In the genomic region with DNA sequence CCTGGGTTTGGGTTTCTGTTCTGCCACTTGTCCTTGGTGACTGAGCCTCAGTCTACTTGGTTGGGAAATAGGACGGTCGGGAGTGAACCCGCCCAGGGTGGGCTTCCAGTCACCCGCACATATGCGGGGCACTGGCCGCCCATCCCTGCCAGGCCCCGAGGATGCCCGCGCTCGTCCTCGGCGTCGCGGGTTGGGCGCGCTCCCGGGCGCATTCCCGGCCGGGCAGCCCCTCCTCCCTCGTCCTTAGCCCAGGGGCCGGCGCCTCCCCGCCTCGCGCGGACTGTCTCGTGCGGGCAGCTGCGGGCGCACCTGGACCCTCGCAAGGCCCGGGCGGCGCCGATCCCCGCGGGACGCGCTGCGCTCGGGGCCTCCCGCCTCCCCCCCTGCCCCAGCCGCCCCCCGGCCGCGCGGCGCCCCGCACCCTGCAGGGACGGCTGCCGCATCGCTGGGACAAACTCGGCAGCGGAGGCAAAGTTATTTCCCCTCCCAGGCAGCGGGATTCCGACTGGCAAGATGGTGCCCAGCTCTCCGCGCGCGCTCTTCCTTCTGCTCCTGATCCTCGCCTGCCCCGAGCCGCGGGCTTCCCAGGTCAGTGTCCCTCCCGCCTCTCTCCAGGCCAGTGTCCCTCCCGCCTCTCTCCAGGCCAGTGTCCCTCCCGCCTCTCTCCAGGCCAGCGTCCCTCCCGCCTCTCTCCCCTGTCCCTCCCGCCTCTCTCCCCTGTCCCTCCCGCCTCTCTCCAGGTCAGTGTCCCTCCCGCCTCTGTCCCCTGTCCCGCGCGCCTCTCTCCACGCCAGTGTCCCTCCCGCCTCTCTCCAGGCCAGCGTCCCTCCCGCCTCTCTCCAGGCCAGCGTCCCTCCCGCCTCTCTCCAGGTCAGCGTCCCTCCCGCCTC, we compare ENCODE assay signal across 8 cellular contexts. TPM values are rescaled to one million over a fixed set of nuclear protein-coding genes. Genes with fewer than 3 reads are reported as not detected.
A peak's percentile ranks its signal among the peaks of the same experiment; 100 is the strongest.
DNase-seq lines count a peak whose midpoint lies in the region; ATAC-seq and TF ChIP-seq lines count a peak whose summit lies in the region.

A gene with protein sequence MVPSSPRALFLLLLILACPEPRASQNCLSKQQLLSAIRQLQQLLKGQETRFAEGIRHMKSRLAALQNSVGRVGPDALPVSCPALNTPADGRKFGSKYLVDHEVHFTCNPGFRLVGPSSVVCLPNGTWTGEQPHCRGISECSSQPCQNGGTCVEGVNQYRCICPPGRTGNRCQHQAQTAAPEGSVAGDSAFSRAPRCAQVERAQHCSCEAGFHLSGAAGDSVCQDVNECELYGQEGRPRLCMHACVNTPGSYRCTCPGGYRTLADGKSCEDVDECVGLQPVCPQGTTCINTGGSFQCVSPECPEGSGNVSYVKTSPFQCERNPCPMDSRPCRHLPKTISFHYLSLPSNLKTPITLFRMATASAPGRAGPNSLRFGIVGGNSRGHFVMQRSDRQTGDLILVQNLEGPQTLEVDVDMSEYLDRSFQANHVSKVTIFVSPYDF (plus strand): TSS at position 243 of the 890 bp plus-strand sequence. CDS start 271 bp downstream, at position 514.

- peak within 1 kb of the TSS; percentile 51 to 65 (median 58) for H3K4me3 ChIP-seq in fibroblast of lung (replicated peaks in 1 of 4; ENCODE audit: control extremely low read depth in 1 of 4, insufficient read depth in 1 of 4, low read depth in 3 of 4, low read length in 4 of 4)
- peak within 1 kb of the TSS; percentile 41 for H3K4me3 ChIP-seq in ovary
- H3K4me3 ChIP-seq in OCI-LY7 (ENCODE audit: low read depth, low read length, poor library complexity, severe bottlenecking): no peak within 1 kb of the TSS

- TF ChIP-seq CTCF in fibroblast of lung (conservative IDR thresholded peaks at IDR 0.05 in 1 of 2, IDR thresholded peaks at IDR 0.05 in 1 of 2; ENCODE audit: low read depth in 1 of 2, low read length in 2 of 2) (no peak), ovary (IDR thresholded peaks at IDR 0.05) (no peak), OCI-LY7 (conservative IDR thresholded peaks at IDR 0.05; ENCODE audit: low read length) (no peak)

- no peaks in the 10 kb centered on the region for H3K9me2 ChIP-seq in OCI-LY7 (ENCODE audit: insufficient read depth, low read length)

- BruUV-seq in OCI-LY7 (replicated peaks; lab: Mats Ljungman, UMichigan): no TSS peak

- DNase-seq in activated T-cell treated with anti-CD3 and anti-CD28 coated beads, Interleukin-2, amount 50 U/mL, for 24 hours: no peak
- DNase-seq in activated T-cell treated with anti-CD3 and anti-CD28 coated beads, Interleukin-2, amount 50 U/mL, for 48 hours: no peak
- peak in 2 of 34 experiments; percentile 8 to 16 for DNase-seq in T-cell
- peak in 1 of 2 donors; percentile 11 for DNase-seq in fibroblast of lung (ENCODE audit: low read depth in 2 of 2)
- DNase-seq in ovary: no peak
- DNase-seq in midbrain (lab: John Stamatoyannopoulos, UW): no peak
- no peak for DNase-seq in OCI-LY7 (ENCODE audit: low spot score)
- DNase-seq in KG1 (lab: John Stamatoyannopoulos, UW): no peak

- H3K9ac ChIP-seq in fibroblast of lung (ENCODE audit: insufficient read depth, low read length): peak within 1 kb of the TSS; percentile 52

- H3K9me3 ChIP-seq in fibroblast of lung (ENCODE audit: control insufficient read depth, insufficient read depth, low read depth, low read length): no peaks in the 10 kb centered on the region
- peaks cover 0 to 8% of the 10 kb centered on the region in 2 donors for H3K9me3 ChIP-seq in ovary
- H3K9me3 ChIP-seq in OCI-LY7 (ENCODE audit: low read length): no peaks in the 10 kb centered on the region

- peak within 1 kb of the TSS; percentile 96 for H3K4me2 ChIP-seq in fibroblast of lung (ENCODE audit: extremely low read depth, insufficient read depth, low read length)
- H3K4me2 ChIP-seq in OCI-LY7 (ENCODE audit: low read length): no peak within 1 kb of the TSS

- no peaks in the 10 kb centered on the region for H3K36me3 Mint-ChIP-seq in activated T-cell treated with anti-CD3 and anti-CD28 coated beads, Interleukin-2, amount 50 U/mL, for 24 hours (ENCODE audit: low read depth)
- H3K36me3 Mint-ChIP-seq in T-cell: peaks cover 17% of the 10 kb centered on the region

- POLR2A ChIA-PET in T-cell (lab: Charles Lee): no interaction called here
- POLR2A ChIA-PET in OCI-LY7 (lab: Charles Lee): interaction anchor here (0.9 kb wide), 1 partner anchor 12 kb away, joined by 4 read pairs; no protein-coding TSS in a partner anchor

- no peak for TF ChIP-seq EP300 in ovary (IDR thresholded peaks at IDR 0.05)

- H3K9me3 Mint-ChIP-seq in activated T-cell treated with anti-CD3 and anti-CD28 coated beads, Interleukin-2, amount 50 U/mL, for 24 hours: peaks cover 2% of the 10 kb centered on the region
- peaks cover 0 to 6% (median 5%) of the 10 kb centered on the region in 3 donors for H3K9me3 Mint-ChIP-seq in T-cell

- H3K27ac ChIP-seq in fibroblast of lung (ENCODE audit: insufficient read depth, low read length): no peak within 1 kb of the TSS
- H3K27ac ChIP-seq in ovary: no peak within 1 kb of the TSS
- no peak within 1 kb of the TSS for H3K27ac ChIP-seq in OCI-LY7 (ENCODE audit: low read depth, low read length, poor library complexity, severe bottlenecking)

- H3K27me3 ChIP-seq in fibroblast of lung (ENCODE audit: control insufficient read depth, insufficient read depth, low read length) (no peaks in the 10 kb centered on the region), ovary (no peaks in the 10 kb centered on the region)

- H3K4me1 ChIP-seq in fibroblast of lung (ENCODE audit: control insufficient read depth, extremely low read depth, insufficient read depth, low read length) (no peaks in the 10 kb centered on the region), ovary (ENCODE audit: insufficient read depth) (no peaks in the 10 kb centered on the region), OCI-LY7 (ENCODE audit: insufficient read depth, low read length, poor library complexity, severe bottlenecking) (no peaks in the 10 kb centered on the region)

- intact Hi-C loops in ovary (cut with DNase I): no loop called here
- intact Hi-C loops in OCI-LY7 (cut with micrococcal nuclease; ENCODE audit: unreplicated experiment): no loop called here

- peak within 1 kb of the TSS; percentile 58 for H3K4me3 Mint-ChIP-seq in activated T-cell treated with anti-CD3 and anti-CD28 coated beads, Interleukin-2, amount 50 U/mL, for 24 hours
- peak within 1 kb of the TSS; percentile 62 to 76 (median 70) for H3K4me3 Mint-ChIP-seq in T-cell

- H3K36me3 ChIP-seq in fibroblast of lung (ENCODE audit: control insufficient read depth, insufficient read depth, low read length) (no peaks in the 10 kb centered on the region), ovary (no peaks in the 10 kb centered on the region), OCI-LY7 (ENCODE audit: insufficient read depth, low read length) (no peaks in the 10 kb centered on the region)

- peak in 3 of 4 experiments; percentile 39 to 58 (median 53) for ATAC-seq in T-cell (replicated peaks in 1 of 4)

- WGBS in ovary, 3 donors: 1% methylated on average over 48 to 84 of the region's 84 CpGs

- CTCF ChIA-PET in T-cell (lab: Charles Lee) (interaction anchor here (0.6 kb wide), 2 partner anchors 90 to 143 kb away, joined by 3 to 4 read pairs; no protein-coding TSS in a partner anchor), OCI-LY7 (lab: Charles Lee; ENCODE audit: unreplicated experiment) (no interaction called here)

- H3K79me2 ChIP-seq in fibroblast of lung (ENCODE audit: control insufficient read depth, insufficient read depth, low read length): no peaks in the 10 kb centered on the region
- H3K79me2 ChIP-seq in OCI-LY7 (ENCODE audit: insufficient read depth, low read depth, low read length): no peaks in the 10 kb centered on the region

- H2AFZ ChIP-seq in fibroblast of lung (ENCODE audit: low read length): peak within 1 kb of the TSS; percentile 78
- H2AFZ ChIP-seq in OCI-LY7 (ENCODE audit: low read length): no peak within 1 kb of the TSS

- H4K20me1 ChIP-seq in fibroblast of lung (ENCODE audit: control insufficient read depth, extremely low read depth, insufficient read depth, low read length): no peaks in the 10 kb centered on the region
- H4K20me1 ChIP-seq in OCI-LY7 (ENCODE audit: insufficient read depth, low read length): no peaks in the 10 kb centered on the region

- peak within 1 kb of the TSS; percentile 37 for H3K27ac Mint-ChIP-seq in activated T-cell treated with anti-CD3 and anti-CD28 coated beads, Interleukin-2, amount 50 U/mL, for 24 hours
- peak within 1 kb of the TSS; percentile 49 to 61 for H3K27ac Mint-ChIP-seq in T-cell

- H3K27me3 Mint-ChIP-seq in activated T-cell treated with anti-CD3 and anti-CD28 coated beads, Interleukin-2, amount 50 U/mL, for 24 hours: peaks cover 38% of the 10 kb centered on the region
- peaks cover 6 to 36% of the 10 kb centered on the region in 2 donors for H3K27me3 Mint-ChIP-seq in T-cell

- TF ChIP-seq POLR2A in ovary (IDR thresholded peaks at IDR 0.05): no peak

- peaks cover 10% of the 10 kb centered on the region for H3K4me1 Mint-ChIP-seq in activated T-cell treated with anti-CD3 and anti-CD28 coated beads, Interleukin-2, amount 50 U/mL, for 24 hours (ENCODE audit: low read depth)
- peaks cover 5 to 15% (median 10%) of the 10 kb centered on the region in 3 donors for H3K4me1 Mint-ChIP-seq in T-cell

RNA-seq across cellular contexts. Expression of the gene that starts here (rescaled TPM):
- 10 to 100 TPM; 11.9 to 68.5 (median 48.8) TPM for total RNA-seq in T-cell
- total RNA-seq in fibroblast of lung: 0.51 and 0.99 TPM in 2 replicates
- 4.6 and 5.1 TPM in 2 replicates for polyA plus RNA-seq in fibroblast of lung
- 5.2 and 6.4 TPM in 2 replicates for polyA plus RNA-seq in fibroblast of lung (2012)
- polyA minus RNA-seq in fibroblast of lung (ENCODE audit: low replicate concordance): 5.2 and 9.2 TPM in 2 replicates
- 1 to 10 TPM in 4 of 7 donors, under 1 TPM in 3; 0.18 to 1.9 (median 1.0) TPM for total RNA-seq in ovary
- 1 to 10 TPM; 1.3 to 5.0 TPM for polyA plus RNA-seq in ovary
- not detected in 2 replicates for total RNA-seq in OCI-LY7 (2014; rRNA removed; shearing (Covaris generic))
- 0.25 TPM in 1 of 2 replicates, not detected in the other for total RNA-seq in OCI-LY7 (2022)
